9 cellular contexts compared by ENCODE assay signal in the genomic region with DNA sequence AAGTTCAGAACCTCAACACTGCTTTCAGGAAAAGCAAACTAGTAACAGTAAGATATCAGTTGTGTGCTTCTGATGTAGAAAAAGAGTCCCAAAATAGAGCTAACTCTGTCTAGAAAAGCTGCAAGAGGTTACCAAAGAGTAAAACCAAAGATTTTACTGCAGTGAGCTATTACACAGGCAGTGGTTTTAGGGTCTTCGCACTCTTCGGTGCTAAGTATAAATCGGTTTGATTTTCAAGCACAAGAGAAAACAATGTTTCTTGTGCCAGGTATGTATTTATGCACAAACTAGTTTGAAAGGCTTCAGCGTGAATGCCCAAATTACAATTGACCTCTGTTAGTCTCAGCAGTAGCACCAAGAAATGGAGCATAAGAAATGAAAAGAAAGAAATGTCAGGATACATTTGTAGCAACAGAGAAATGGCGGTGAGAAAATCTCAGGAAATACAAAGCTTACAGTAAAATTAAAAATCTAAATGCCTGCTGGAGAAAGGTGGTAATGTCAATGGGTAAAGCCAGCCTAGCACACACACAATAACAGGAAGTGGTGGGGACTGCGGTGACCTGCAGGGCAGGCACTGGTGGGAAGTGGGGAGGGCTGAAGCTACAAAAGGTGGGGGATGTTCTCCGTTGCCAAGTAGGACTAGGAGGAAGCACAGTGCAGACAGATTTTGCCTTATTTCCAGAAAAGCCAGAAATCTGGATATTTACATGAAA. TPM values are rescaled to one million over a fixed set of nuclear protein-coding genes. Genes with fewer than 3 reads are reported as not detected.
DNase-seq lines count a peak whose midpoint lies in the region; ATAC-seq and TF ChIP-seq lines count a peak whose summit lies in the region.
"Had no signal": no experiment of that assay in that cellular context is flagged by ENCODE, and none has a peak within 500 bp of the region (broad histone marks: within the 10 kb centered on the region; RNA-seq: fewer than 3 reads in every experiment).

No MANE protein-coding gene starts in this region.

- TF ChIP-seq CTCF in KMS-11 (conservative IDR thresholded peaks at IDR 0.05; ENCODE audit: low read depth, low read length) (peak; percentile 63), smooth muscle cell (IDR thresholded peaks at IDR 0.05; ENCODE audit: borderline replicate concordance, insufficient read depth, poor library complexity, severe bottlenecking) (no peak)

- peak overlapping the region; percentile 90 for H3K27ac Mint-ChIP-seq in activated CD4-positive, alpha-beta T cell treated with anti-CD3 and anti-CD28 coated beads for 36 hours
- peak overlapping the region; percentile 91 to 96 for H3K27ac Mint-ChIP-seq in effector memory CD8-positive, alpha-beta T cell

- peak; percentile 99 for ATAC-seq in GM21619 (IDR thresholded peaks at IDR 0.05; ENCODE audit: unreplicated experiment)
- ATAC-seq in activated CD4-positive, alpha-beta T cell treated with anti-CD3 and anti-CD28 coated beads for 36 hours, result peak; percentile 93
- ATAC-seq in effector memory CD8-positive, alpha-beta T cell (replicated peaks), result peak; percentile 100

- H3K79me2 ChIP-seq in KMS-11 (ENCODE audit: insufficient read depth, low read depth) (no peaks in the 10 kb centered on the region), smooth muscle cell (ENCODE audit: low read depth) (no peaks in the 10 kb centered on the region)

- POLR2A ChIA-PET in activated CD4-positive, alpha-beta T cell treated with anti-CD3 and anti-CD28 coated beads for 36 hours (lab: Charles Lee), result no interaction called here

- H3K27me3 ChIP-seq in KMS-11 (ENCODE audit: insufficient read depth, low read depth), result no peaks in the 10 kb centered on the region
- no peaks in the 10 kb centered on the region for H3K27me3 ChIP-seq in smooth muscle cell (ENCODE audit: low read depth)

- H3K9me3 Mint-ChIP-seq in activated CD4-positive, alpha-beta T cell treated with anti-CD3 and anti-CD28 coated beads for 36 hours (ENCODE audit: low read depth), result peaks cover 9% of the 10 kb centered on the region
- H3K9me3 Mint-ChIP-seq in effector memory CD8-positive, alpha-beta T cell, result peaks cover 4 to 7% of the 10 kb centered on the region in 2 donors

- no peak overlapping the region for H3K4me3 ChIP-seq in KMS-11 (IDR thresholded peaks at IDR 0.05; ENCODE audit: insufficient read depth, low read depth, low read length)
- no peak overlapping the region for H3K4me3 ChIP-seq in smooth muscle cell
- H3K4me3 ChIP-seq: lung had no signal

- peaks cover 72% of the 10 kb centered on the region for H3K4me1 Mint-ChIP-seq in activated CD4-positive, alpha-beta T cell treated with anti-CD3 and anti-CD28 coated beads for 36 hours
- H3K4me1 Mint-ChIP-seq in effector memory CD8-positive, alpha-beta T cell (ENCODE audit: low read depth in 2 of 2), result peaks cover 48 to 79% of the 10 kb centered on the region in 2 donors

- 45% methylated on average over 7 of the region's 7 CpGs for WGBS in smooth muscle cell (ENCODE audit: low lambda C conversion rate)

- peaks cover 37% of the 10 kb centered on the region for H3K4me1 ChIP-seq in KMS-11 (ENCODE audit: low read depth, poor library complexity, severe bottlenecking)
- H3K4me1 ChIP-seq in smooth muscle cell (ENCODE audit: low read depth), result no peaks in the 10 kb centered on the region

- H4K20me1 ChIP-seq in KMS-11 (ENCODE audit: insufficient read depth), result no peaks in the 10 kb centered on the region
- no peaks in the 10 kb centered on the region for H4K20me1 ChIP-seq in smooth muscle cell (ENCODE audit: low read depth)

- H3K4me2 ChIP-seq in KMS-11, result peak overlapping the region; percentile 81
- no peak overlapping the region for H3K4me2 ChIP-seq in smooth muscle cell

- H3K27me3 Mint-ChIP-seq in activated CD4-positive, alpha-beta T cell treated with anti-CD3 and anti-CD28 coated beads for 36 hours, result no peaks in the 10 kb centered on the region
- no peaks in the 10 kb centered on the region for H3K27me3 Mint-ChIP-seq in effector memory CD8-positive, alpha-beta T cell

- no peaks in the 10 kb centered on the region for H3F3A ChIP-seq in smooth muscle cell (ENCODE audit: low read depth)

- H2AFZ ChIP-seq in KMS-11 (ENCODE audit: low read depth) (peak overlapping the region; percentile 75), smooth muscle cell (ENCODE audit: low read depth) (peak overlapping the region; percentile 5)

- H3K36me3 ChIP-seq in KMS-11 (ENCODE audit: insufficient read depth) (no peaks in the 10 kb centered on the region), smooth muscle cell (ENCODE audit: low read depth) (no peaks in the 10 kb centered on the region)

- DNase-seq in GF-D8 (lab: John Stamatoyannopoulos, UW) (peak; percentile 80), smooth muscle cell (lab: John Stamatoyannopoulos, UW; ENCODE audit: unreplicated experiment) (no peak), NCI-H1694 (lab: John Stamatoyannopoulos, UW) (no peak), AG20443 (ENCODE audit: low spot score) (no peak)
- DNase-seq in activated CD4-positive, alpha-beta T cell treated with anti-CD3 and anti-CD28 coated beads for 36 hours, result peak; percentile 90
- peak; percentile 80 to 81 (median 81) for DNase-seq in effector memory CD8-positive, alpha-beta T cell

- H3K27ac ChIP-seq in KMS-11, result peak overlapping the region; percentile 38
- no peak overlapping the region for H3K27ac ChIP-seq in smooth muscle cell (ENCODE audit: low read depth)

- H3K36me3 Mint-ChIP-seq in activated CD4-positive, alpha-beta T cell treated with anti-CD3 and anti-CD28 coated beads for 36 hours (ENCODE audit: low read depth), result peaks cover 16% of the 10 kb centered on the region
- peaks cover 8% of the 10 kb centered on the region for H3K36me3 Mint-ChIP-seq in effector memory CD8-positive, alpha-beta T cell (ENCODE audit: insufficient read depth)

- peak overlapping the region; percentile 56 for H3K4me3 Mint-ChIP-seq in activated CD4-positive, alpha-beta T cell treated with anti-CD3 and anti-CD28 coated beads for 36 hours
- peak overlapping the region; percentile 67 to 75 for H3K4me3 Mint-ChIP-seq in effector memory CD8-positive, alpha-beta T cell

- intact Hi-C loops in activated CD4-positive, alpha-beta T cell treated with anti-CD3 and anti-CD28 coated beads for 36 hours (cut with DNase I, micrococcal nuclease), result loop anchor here (1.0 to 5.0 kb wide), 7 partner anchors 18 to 188 kb away; a partner anchor contains a TSS

- H3K9ac ChIP-seq in KMS-11 (0 out of 2 replicates have a peak overlapping the region, but pooled peaks have one; percentile 4), smooth muscle cell (ENCODE audit: low read depth) (no peak overlapping the region)

- H3K9me3 ChIP-seq in smooth muscle cell (replicated peaks; ENCODE audit: low read depth), result no peaks in the 10 kb centered on the region

- CTCF ChIA-PET in activated CD4-positive, alpha-beta T cell treated with anti-CD3 and anti-CD28 coated beads for 36 hours (lab: Charles Lee), result interaction anchor here (0.7 to 1.3 kb wide), 8 partner anchors 13 to 475 kb away, joined by 3 to 7 read pairs (median 3); no protein-coding TSS in a partner anchor

RNA-seq across cellular contexts. Expression of a gene that starts 18.0 kb away (rescaled TPM):
- total RNA-seq in activated CD4-positive, alpha-beta T cell treated with anti-CD3 and anti-CD28 coated beads for 36 hours, result 10 to 100 TPM; 19.2 to 21.5 TPM
- 44.0 and 65.3 TPM in 2 replicates for total RNA-seq in smooth muscle cell
- polyA plus RNA-seq in smooth muscle cell, result 41.6 and 64.1 TPM in 2 replicates

Comparison
In these comparisons a context has a peak if more than half of its experiments do, and no peak if none do; other contexts are left out.
1. DNase-seq: peak in GF-D8 (single experiment), activated CD4-positive, alpha-beta T cell treated with anti-CD3 and anti-CD28 coated beads for 36 hours (single experiment) and effector memory CD8-positive, alpha-beta T cell (3 of 3); none in smooth muscle cell (single experiment), NCI-H1694 (single experiment) and AG20443 (single experiment).
2. Peak in every context shown above with its lines, with median percentiles within 50 percentile points of each other: ATAC-seq.